Comparison of ENCODE assay signal across 8 cellular contexts in the genomic region with DNA sequence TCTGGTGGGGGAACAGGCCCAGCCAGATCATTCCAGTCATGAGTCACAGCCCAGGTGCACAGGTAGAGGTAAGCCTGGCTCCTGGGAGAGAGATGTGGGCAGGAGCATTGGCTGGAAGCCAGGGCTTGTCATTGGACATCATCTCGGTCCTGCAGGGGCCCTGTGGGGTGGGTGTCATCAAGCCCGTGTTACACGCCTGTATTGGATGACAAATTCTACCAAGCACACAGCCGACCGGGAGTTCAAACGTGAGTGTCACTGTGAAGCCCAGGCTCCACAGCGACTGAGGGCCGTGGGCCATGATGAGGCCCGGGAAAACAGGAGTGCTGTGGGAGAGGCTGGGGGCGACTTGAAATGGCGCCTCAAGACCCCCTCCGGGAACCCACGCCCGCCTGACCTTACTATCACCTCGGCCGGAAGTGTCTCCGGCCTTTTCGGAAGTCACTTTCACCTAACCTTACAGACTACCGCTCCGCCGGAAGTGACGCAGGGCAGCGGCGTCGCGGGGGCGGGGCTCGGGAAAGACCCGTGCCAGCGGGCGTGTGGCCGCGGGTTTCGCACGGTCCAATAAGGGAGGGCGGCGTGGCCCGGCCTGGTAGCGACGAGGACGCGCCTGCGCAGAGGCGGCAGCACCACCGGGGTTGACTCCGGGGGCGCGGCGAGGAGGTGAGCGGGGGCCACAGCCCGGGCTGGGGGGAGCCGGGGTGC. TPM values are rescaled to one million over a fixed set of nuclear protein-coding genes. Genes with fewer than 3 reads are reported as not detected.
DNase-seq lines count a peak whose midpoint lies in the region; ATAC-seq and TF ChIP-seq lines count a peak whose summit lies in the region.

FKBP2 (plus strand) TSS at position 629 of the 708 bp plus-strand sequence. CDS start 1,293 bp downstream, outside the sequence.

- POLR2A ChIA-PET in BJ (lab: Charles Lee), result interaction anchor here (0.6 to 1.3 kb wide), 4 partner anchors 9 to 454 kb away, joined by 3 to 5 read pairs (median 3); partner anchors contain the start of genes NUDT22 and PRDX5

- ATAC-seq in HG03457 (IDR thresholded peaks at IDR 0.05; ENCODE audit: unreplicated experiment) (peak; percentile 36), left colon (peak; percentile 60)

- H3K27ac ChIP-seq in cingulate gyrus (ENCODE audit: low read depth, low read length), result peak within 1 kb of the TSS; percentile 100

- TF ChIP-seq CTCF in BJ (IDR thresholded peaks at IDR 0.05; ENCODE audit: insufficient read depth, low read depth, low read length), result no peak

- H3K36me3 ChIP-seq in BJ (ENCODE audit: control insufficient read depth, insufficient read depth, low read length), result peaks cover 16% of the 10 kb centered on the region

- DNase-seq in BJ (ENCODE audit: low read depth) (peak; percentile 78), GM19240 (ENCODE audit: insufficient read length, low spot score) (peak; percentile 94), NCI-H524 treated with DMSO at 0.1 percent for 48 hours (lab: John Stamatoyannopoulos, UW) (peak; percentile 67), left colon (peak; percentile 96 to 98)
- peak; percentile 98 for DNase-seq in activated CD4-positive, alpha-beta T cell treated with anti-CD3 and anti-CD28 coated beads for 48 hours
- peak; percentile 97 for DNase-seq in stimulated activated CD4-positive, alpha-beta T cell treated with anti-CD3 and anti-CD28 coated beads, Interleukin-1b, Interleukin-23, amount 100 ng/mL, for 48 hours

- intact Hi-C loops in left colon (cut with DNase I, micrococcal nuclease), result no loop called here

- CTCF ChIA-PET in BJ (lab: Yijun Ruan, JAX), result interaction anchor here (0.9 to 1.6 kb wide), 4 partner anchors 11 to 36 kb away, joined by 3 to 8 read pairs (median 6); partner anchors contain the start of gene PLCB3

- H3K4me3 ChIP-seq in BJ (ENCODE audit: low read depth, low read length), result peak within 1 kb of the TSS; percentile 93

- H3K27me3 ChIP-seq in BJ (ENCODE audit: control insufficient read depth, insufficient read depth, low read length), result no peaks in the 10 kb centered on the region

RNA-seq across cellular contexts. Expression of gene FKBP2, which starts in this region (rescaled TPM):
- polyA plus RNA-seq in BJ (2011; rRNA removed), result 65.6 and 76.2 TPM in 2 replicates
- polyA minus RNA-seq in BJ (2011; rRNA and poly(A)+ RNA removed), result 30.6 and 45.1 TPM in 2 replicates
- total RNA-seq in left colon, result 100 to 1,000 TPM in 1 of 2 donors, 10 to 100 TPM in 1; 78.5 to 104 TPM

Comparison
In these comparisons a context has a peak if more than half of its experiments do, and no peak if none do; other contexts are left out.
1. Peak in every context shown above with its lines: DNase-seq, ATAC-seq, H3K4me3 ChIP-seq and H3K27ac ChIP-seq.